9 cellular contexts compared by ENCODE assay signal in the genomic region with DNA sequence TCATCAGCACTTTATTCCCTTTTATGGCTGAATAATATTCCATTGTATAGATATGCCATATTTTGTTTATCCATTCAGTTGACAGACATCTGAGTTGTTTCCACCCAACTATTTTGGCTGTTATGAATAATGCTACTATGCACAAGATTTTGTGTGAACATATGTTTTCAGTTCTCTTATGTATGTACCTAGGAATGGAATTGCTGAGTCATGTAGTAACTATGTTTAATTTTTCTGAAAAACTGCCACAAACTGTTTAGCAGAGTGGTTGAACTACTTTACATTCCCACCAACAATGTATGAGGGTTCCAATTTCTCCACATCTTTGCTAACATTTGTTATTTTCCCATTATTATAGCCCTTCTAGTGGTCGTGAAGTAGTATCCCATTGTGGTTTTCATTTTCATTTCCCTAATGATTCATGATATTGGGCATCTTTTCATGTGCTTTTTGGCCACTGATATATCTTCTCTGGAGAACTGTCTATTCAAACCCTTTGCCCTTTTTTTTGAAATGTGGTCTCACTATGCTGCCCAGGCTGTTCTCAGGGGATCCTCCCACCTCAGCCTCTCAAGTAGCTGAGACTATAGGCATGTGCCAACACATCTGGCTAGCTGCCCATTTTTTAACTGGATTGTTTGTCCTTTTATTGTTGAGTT. TPM values are rescaled to one million over a fixed set of nuclear protein-coding genes. Genes with fewer than 3 reads are reported as not detected.
DNase-seq lines count a peak whose midpoint lies in the region; ATAC-seq and TF ChIP-seq lines count a peak whose summit lies in the region.
"Had no signal": no experiment of that assay in that cellular context is flagged by ENCODE, and none has a peak within 500 bp of the region (broad histone marks: within the 10 kb centered on the region; RNA-seq: fewer than 3 reads in every experiment).

No MANE protein-coding gene starts in this region.

- DNase-seq in RKO (ENCODE audit: low spot score), result peak; percentile 80
- peak; percentile 88 for DNase-seq in iris pigment epithelial cell (ENCODE audit: low read depth)
- DNase-seq in ascending aorta (ENCODE audit: low spot score in 2 of 2), result no peak
- DNase-seq in KG1 (lab: John Stamatoyannopoulos, UW), result no peak
- DNase-seq in head of caudate nucleus, result no peak
- DNase-seq in cardiac septum (ENCODE audit: low spot score), result no peak
- DNase-seq: naive B cell had no signal

- no peak overlapping the region for H3K4me3 ChIP-seq in ascending aorta

- ATAC-seq in GM18508 (IDR thresholded peaks at IDR 0.05; ENCODE audit: insufficient read depth, unreplicated experiment) (peak; percentile 47), HG02571 (IDR thresholded peaks at IDR 0.05; ENCODE audit: unreplicated experiment) (peak; percentile 74)

- H3K4me1 ChIP-seq in ascending aorta, result peaks cover 0 to 6% of the 10 kb centered on the region in 2 donors

- no peaks in the 10 kb centered on the region for H3K27me3 ChIP-seq in ascending aorta

- TF ChIP-seq CTCF in ascending aorta (IDR thresholded peaks at IDR 0.05), result no peak

- H3K9me3 ChIP-seq in ascending aorta, result no peaks in the 10 kb centered on the region

- intact Hi-C loops in ascending aorta (cut with DNase I) (no loop called here), head of caudate nucleus (cut with DNase I) (no loop called here), cardiac septum (cut with DNase I) (no loop called here)

- peaks cover 0 to 5% of the 10 kb centered on the region in 2 donors for H3K36me3 ChIP-seq in ascending aorta

- no peak overlapping the region for H3K27ac ChIP-seq in ascending aorta

RNA-seq across cellular contexts. Expression of gene SMURF2, which starts 26.3 kb away (rescaled TPM):
- total RNA-seq in ascending aorta (17.6 TPM), cardiac septum (17.4 TPM)

Comparison
In these comparisons a context has a peak if more than half of its experiments do, and no peak if none do; other contexts are left out.
1. DNase-seq: peak in RKO (single experiment) and iris pigment epithelial cell (single experiment); none in ascending aorta (0 of 2), KG1 (single experiment), head of caudate nucleus (0 of 42) and cardiac septum (single experiment).